In genomic region chrX:127030011-127030738, GRCh38 we compare ENCODE assay signal across 26 cellular contexts.
DNase-seq lines count a peak whose midpoint lies in the region; ATAC-seq and TF ChIP-seq lines count a peak whose summit lies in the region.
"Had no signal": no experiment of that assay in that cellular context is flagged by ENCODE, and none has a peak within 500 bp of the region (broad histone marks: within the 10 kb centered on the region; RNA-seq: fewer than 3 reads in every experiment).

No MANE protein-coding gene starts in this region.

- peak; percentile 53 for DNase-seq in NCI-H748 (lab: John Stamatoyannopoulos, UW; ENCODE audit: unreplicated experiment)
- peak; percentile 11 for DNase-seq in epidermal melanocyte (ENCODE audit: insufficient read length, low spot score)
- no peak for DNase-seq in right cardiac atrium
- DNase-seq in upper lobe of right lung = no peak
- DNase-seq in DMS 273 (lab: John Stamatoyannopoulos, UW; ENCODE audit: unreplicated experiment) = no peak
- DNase-seq in NCI-H128 (lab: John Stamatoyannopoulos, UW; ENCODE audit: unreplicated experiment) = no peak
- DNase-seq in HT-29 (ENCODE audit: low spot score) = no peak
- DNase-seq: activated CD4-positive, CD25-positive, alpha-beta regulatory T cell; activated T-cell treated with anti-CD3 and anti-CD28 coated beads, Interleukin-2, amount 50 U/mL, for 24 hours; C1 segment of cervical spinal cord; cerebellar nuclear complex; H7; KBM-7; left lung; mesendoderm; NCI-H1092 treated with DMSO at 0.1 percent for 48 hours; NCI-H2029; NCI-H2227 treated with DMSO at 0.1 percent for 48 hours; NCI-H526 treated with DMSO at 0.1 percent for 48 hours; right lobe of liver; stimulated activated CD4-positive, alpha-beta T cell treated with anti-CD3 and anti-CD28 coated beads, Interleukin-12 subunit alpha, Interleukin-12 subunit beta, amount 100 ng/mL, for 4 hours; stimulated activated CD4-positive, alpha-beta T cell treated with anti-CD3 and anti-CD28 coated beads, Interleukin-2, amount 100 ng/mL, for 48 hours; T-helper 1 cell had no signal

- H3K4me1 ChIP-seq in right cardiac atrium (ENCODE audit: control insufficient read depth, insufficient read depth, low read length) = no peaks in the 10 kb centered on the region
- H3K4me1 ChIP-seq in upper lobe of right lung = no peaks in the 10 kb centered on the region
- H3K4me1 ChIP-seq: gastroesophageal sphincter, left lung, right lobe of liver, tibial nerve had no signal

- no peaks in the 10 kb centered on the region for H3K27me3 ChIP-seq in right cardiac atrium (ENCODE audit: control insufficient read depth, insufficient read depth)
- H3K27me3 ChIP-seq in upper lobe of right lung = no peaks in the 10 kb centered on the region
- H3K27me3 ChIP-seq: gastroesophageal sphincter, left lung, right lobe of liver, tibial nerve had no signal

- H3K9me3 ChIP-seq in right cardiac atrium (ENCODE audit: control insufficient read depth, low read length) (no peaks in the 10 kb centered on the region), upper lobe of right lung (no peaks in the 10 kb centered on the region)
- H3K9me3 ChIP-seq: gastroesophageal sphincter, left lung, right lobe of liver, tibial nerve had no signal

- WGBS in right cardiac atrium = 18% methylated on average over 5 of the region's 5 CpGs

- TF ChIP-seq CTCF in upper lobe of right lung (IDR thresholded peaks at IDR 0.05) = no peak

- intact Hi-C loops in right cardiac atrium (cut with DNase I) (loop anchor here in 2 of 4 donors (10.0 kb wide), 2 partner anchors 245 to 255 kb away; no protein-coding TSS in a partner anchor), upper lobe of right lung (cut with DNase I) (no loop called here)

- H3K27ac ChIP-seq in right cardiac atrium (ENCODE audit: low read length) = no peak overlapping the region
- H3K27ac ChIP-seq in upper lobe of right lung = peak overlapping the region; percentile 24
- H3K27ac ChIP-seq: left lung, right lobe of liver, RWPE1 had no signal

- H3K36me3 ChIP-seq in upper lobe of right lung = no peaks in the 10 kb centered on the region
- H3K36me3 ChIP-seq: gastroesophageal sphincter, left lung, right lobe of liver, tibial nerve had no signal

- ATAC-seq in right cardiac atrium = peak; percentile 91 to 98
- ATAC-seq in upper lobe of right lung = no peak
- ATAC-seq: gastroesophageal sphincter, left lung, right lobe of liver had no signal

- H3K4me3 ChIP-seq in right cardiac atrium (ENCODE audit: low read length) = no peak overlapping the region
- H3K4me3 ChIP-seq in upper lobe of right lung = no peak overlapping the region
- H3K4me3 ChIP-seq: gastroesophageal sphincter, left lung, right lobe of liver, tibial nerve had no signal

Comparison
In these comparisons a context has a peak if more than half of its experiments do, and no peak if none do; other contexts are left out.
1. DNase-seq: peak in NCI-H748 (single experiment) and epidermal melanocyte (single experiment); none in right cardiac atrium (0 of 3), upper lobe of right lung (single experiment), DMS 273 (single experiment), NCI-H128 (single experiment) and HT-29 (single experiment).